ENCODE assay signal across 3 cellular contexts in the genomic region with DNA sequence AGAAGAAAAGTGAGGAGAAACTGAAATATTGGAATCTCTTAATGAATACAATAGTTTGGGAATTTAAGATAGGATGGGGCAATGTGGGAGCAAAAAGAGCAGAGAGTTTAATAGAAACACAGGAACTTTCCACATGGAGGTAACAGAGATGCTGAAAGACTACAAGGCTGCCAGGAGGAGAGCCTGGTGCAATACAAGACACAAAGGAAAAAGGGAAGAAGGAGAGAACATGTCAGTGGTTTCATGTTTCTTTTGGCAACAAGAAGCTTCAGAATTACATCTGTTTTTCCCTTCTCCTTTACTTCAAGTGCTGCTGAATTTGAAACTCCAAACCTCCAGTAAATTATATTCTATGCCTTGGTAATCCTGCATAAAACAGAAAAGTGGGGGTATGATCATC.
TF ChIP-seq lines count a peak whose summit lies in the region.

No MANE protein-coding gene starts in this region.

TF ChIP-seq in SK-N-SH, 30 proteins besides CTCF, POLR2A, EP300 and RAD21 (continued from another document):
- TF ChIP-seq CHD2 (IDR thresholded peaks at IDR 0.05; ENCODE audit: low read length, partially characterized antibody) (no peak), YY1 (IDR thresholded peaks at IDR 0.05; ENCODE audit: low read depth) (no peak), RFX5 (IDR thresholded peaks at IDR 0.05; ENCODE audit: low read length) (no peak)
- TF ChIP-seq, protein P1, sequence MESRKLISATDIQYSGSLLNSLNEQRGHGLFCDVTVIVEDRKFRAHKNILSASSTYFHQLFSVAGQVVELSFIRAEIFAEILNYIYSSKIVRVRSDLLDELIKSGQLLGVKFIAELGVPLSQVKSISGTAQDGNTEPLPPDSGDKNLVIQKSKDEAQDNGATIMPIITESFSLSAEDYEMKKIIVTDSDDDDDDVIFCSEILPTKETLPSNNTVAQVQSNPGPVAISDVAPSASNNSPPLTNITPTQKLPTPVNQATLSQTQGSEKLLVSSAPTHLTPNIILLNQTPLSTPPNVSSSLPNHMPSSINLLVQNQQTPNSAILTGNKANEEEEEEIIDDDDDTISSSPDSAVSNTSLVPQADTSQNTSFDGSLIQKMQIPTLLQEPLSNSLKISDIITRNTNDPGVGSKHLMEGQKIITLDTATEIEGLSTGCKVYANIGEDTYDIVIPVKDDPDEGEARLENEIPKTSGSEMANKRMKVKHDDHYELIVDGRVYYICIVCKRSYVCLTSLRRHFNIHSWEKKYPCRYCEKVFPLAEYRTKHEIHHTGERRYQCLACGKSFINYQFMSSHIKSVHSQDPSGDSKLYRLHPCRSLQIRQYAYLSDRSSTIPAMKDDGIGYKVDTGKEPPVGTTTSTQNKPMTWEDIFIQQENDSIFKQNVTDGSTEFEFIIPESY (IDR thresholded peaks at IDR 0.05; ENCODE audit: borderline replicate concordance, low read depth) = no peak
- TF ChIP-seq, protein P2, sequence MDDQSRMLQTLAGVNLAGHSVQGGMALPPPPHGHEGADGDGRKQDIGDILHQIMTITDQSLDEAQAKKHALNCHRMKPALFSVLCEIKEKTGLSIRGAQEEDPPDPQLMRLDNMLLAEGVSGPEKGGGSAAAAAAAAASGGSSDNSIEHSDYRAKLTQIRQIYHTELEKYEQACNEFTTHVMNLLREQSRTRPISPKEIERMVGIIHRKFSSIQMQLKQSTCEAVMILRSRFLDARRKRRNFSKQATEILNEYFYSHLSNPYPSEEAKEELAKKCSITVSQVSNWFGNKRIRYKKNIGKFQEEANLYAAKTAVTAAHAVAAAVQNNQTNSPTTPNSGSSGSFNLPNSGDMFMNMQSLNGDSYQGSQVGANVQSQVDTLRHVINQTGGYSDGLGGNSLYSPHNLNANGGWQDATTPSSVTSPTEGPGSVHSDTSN (IDR thresholded peaks at IDR 0.05) = no peak
- TF ChIP-seq, protein P3, sequence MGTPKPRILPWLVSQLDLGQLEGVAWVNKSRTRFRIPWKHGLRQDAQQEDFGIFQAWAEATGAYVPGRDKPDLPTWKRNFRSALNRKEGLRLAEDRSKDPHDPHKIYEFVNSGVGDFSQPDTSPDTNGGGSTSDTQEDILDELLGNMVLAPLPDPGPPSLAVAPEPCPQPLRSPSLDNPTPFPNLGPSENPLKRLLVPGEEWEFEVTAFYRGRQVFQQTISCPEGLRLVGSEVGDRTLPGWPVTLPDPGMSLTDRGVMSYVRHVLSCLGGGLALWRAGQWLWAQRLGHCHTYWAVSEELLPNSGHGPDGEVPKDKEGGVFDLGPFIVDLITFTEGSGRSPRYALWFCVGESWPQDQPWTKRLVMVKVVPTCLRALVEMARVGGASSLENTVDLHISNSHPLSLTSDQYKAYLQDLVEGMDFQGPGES (IDR thresholded peaks at IDR 0.05; ENCODE audit: low read depth, low read length) = no peak

TF ChIP-seq in SK-N-SH treated with all-trans-retinoic acid at 6 μM for 48 hours, 23 proteins besides CTCF, POLR2A, EP300 and RAD21 (continued from another document and continues in another):
- TF ChIP-seq TOX (CRISPR knock-in tag; IDR thresholded peaks at IDR 0.05; ENCODE audit: borderline replicate concordance) (no peak), GLIS3 (CRISPR knock-in tag; IDR thresholded peaks at IDR 0.05) (no peak), SNAI2 (CRISPR knock-in tag; IDR thresholded peaks at IDR 0.05) (no peak), ZFP3 (CRISPR knock-in tag; IDR thresholded peaks at IDR 0.05) (no peak), OSR1 (CRISPR knock-in tag; IDR thresholded peaks at IDR 0.05) (no peak), ZFP30 (CRISPR knock-in tag; IDR thresholded peaks at IDR 0.05) (no peak), ISL1 (CRISPR knock-in tag; IDR thresholded peaks at IDR 0.05) (no peak), ARNTL (CRISPR knock-in tag; IDR thresholded peaks at IDR 0.05; ENCODE audit: borderline replicate concordance, low read depth) (no peak), PPARA (CRISPR knock-in tag; IDR thresholded peaks at IDR 0.05; ENCODE audit: borderline replicate concordance) (no peak), BACH2 (CRISPR knock-in tag; IDR thresholded peaks at IDR 0.05; ENCODE audit: borderline replicate concordance) (no peak), ZNF565 (CRISPR knock-in tag; conservative IDR thresholded peaks at IDR 0.05; ENCODE audit: low read depth) (no peak)
- TF ChIP-seq, protein P4, sequence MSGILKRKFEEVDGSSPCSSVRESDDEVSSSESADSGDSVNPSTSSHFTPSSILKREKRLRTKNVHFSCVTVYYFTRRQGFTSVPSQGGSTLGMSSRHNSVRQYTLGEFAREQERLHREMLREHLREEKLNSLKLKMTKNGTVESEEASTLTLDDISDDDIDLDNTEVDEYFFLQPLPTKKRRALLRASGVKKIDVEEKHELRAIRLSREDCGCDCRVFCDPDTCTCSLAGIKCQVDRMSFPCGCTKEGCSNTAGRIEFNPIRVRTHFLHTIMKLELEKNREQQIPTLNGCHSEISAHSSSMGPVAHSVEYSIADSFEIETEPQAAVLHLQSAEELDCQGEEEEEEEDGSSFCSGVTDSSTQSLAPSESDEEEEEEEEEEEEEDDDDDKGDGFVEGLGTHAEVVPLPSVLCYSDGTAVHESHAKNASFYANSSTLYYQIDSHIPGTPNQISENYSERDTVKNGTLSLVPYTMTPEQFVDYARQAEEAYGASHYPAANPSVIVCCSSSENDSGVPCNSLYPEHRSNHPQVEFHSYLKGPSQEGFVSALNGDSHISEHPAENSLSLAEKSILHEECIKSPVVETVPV (CRISPR knock-in tag; IDR thresholded peaks at IDR 0.05) = no peak
- TF ChIP-seq, protein P5, sequence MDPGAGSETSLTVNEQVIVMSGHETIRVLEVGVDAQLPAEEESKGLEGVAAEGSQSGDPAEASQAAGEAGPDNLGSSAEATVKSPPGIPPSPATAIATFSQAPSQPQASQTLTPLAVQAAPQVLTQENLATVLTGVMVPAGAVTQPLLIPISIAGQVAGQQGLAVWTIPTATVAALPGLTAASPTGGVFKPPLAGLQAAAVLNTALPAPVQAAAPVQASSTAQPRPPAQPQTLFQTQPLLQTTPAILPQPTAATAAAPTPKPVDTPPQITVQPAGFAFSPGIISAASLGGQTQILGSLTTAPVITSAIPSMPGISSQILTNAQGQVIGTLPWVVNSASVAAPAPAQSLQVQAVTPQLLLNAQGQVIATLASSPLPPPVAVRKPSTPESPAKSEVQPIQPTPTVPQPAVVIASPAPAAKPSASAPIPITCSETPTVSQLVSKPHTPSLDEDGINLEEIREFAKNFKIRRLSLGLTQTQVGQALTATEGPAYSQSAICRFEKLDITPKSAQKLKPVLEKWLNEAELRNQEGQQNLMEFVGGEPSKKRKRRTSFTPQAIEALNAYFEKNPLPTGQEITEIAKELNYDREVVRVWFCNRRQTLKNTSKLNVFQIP (CRISPR knock-in tag; IDR thresholded peaks at IDR 0.05; ENCODE audit: borderline replicate concordance, low read depth) = no peak
- TF ChIP-seq, protein P6, sequence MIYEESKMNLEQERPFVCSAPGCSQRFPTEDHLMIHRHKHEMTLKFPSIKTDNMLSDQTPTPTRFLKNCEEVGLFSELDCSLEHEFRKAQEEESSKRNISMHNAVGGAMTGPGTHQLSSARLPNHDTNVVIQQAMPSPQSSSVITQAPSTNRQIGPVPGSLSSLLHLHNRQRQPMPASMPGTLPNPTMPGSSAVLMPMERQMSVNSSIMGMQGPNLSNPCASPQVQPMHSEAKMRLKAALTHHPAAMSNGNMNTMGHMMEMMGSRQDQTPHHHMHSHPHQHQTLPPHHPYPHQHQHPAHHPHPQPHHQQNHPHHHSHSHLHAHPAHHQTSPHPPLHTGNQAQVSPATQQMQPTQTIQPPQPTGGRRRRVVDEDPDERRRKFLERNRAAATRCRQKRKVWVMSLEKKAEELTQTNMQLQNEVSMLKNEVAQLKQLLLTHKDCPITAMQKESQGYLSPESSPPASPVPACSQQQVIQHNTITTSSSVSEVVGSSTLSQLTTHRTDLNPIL (CRISPR knock-in tag; IDR thresholded peaks at IDR 0.05; ENCODE audit: low read depth) = no peak
- TF ChIP-seq, protein P7, sequence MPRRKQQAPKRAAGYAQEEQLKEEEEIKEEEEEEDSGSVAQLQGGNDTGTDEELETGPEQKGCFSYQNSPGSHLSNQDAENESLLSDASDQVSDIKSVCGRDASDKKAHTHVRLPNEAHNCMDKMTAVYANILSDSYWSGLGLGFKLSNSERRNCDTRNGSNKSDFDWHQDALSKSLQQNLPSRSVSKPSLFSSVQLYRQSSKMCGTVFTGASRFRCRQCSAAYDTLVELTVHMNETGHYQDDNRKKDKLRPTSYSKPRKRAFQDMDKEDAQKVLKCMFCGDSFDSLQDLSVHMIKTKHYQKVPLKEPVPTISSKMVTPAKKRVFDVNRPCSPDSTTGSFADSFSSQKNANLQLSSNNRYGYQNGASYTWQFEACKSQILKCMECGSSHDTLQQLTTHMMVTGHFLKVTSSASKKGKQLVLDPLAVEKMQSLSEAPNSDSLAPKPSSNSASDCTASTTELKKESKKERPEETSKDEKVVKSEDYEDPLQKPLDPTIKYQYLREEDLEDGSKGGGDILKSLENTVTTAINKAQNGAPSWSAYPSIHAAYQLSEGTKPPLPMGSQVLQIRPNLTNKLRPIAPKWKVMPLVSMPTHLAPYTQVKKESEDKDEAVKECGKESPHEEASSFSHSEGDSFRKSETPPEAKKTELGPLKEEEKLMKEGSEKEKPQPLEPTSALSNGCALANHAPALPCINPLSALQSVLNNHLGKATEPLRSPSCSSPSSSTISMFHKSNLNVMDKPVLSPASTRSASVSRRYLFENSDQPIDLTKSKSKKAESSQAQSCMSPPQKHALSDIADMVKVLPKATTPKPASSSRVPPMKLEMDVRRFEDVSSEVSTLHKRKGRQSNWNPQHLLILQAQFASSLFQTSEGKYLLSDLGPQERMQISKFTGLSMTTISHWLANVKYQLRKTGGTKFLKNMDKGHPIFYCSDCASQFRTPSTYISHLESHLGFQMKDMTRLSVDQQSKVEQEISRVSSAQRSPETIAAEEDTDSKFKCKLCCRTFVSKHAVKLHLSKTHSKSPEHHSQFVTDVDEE (CRISPR knock-in tag; IDR thresholded peaks at IDR 0.05) = no peak

TF ChIP-seq in WTC11, 78 proteins besides CTCF, POLR2A, EP300 and RAD21 (continues in another document):
- TF ChIP-seq, protein P8, sequence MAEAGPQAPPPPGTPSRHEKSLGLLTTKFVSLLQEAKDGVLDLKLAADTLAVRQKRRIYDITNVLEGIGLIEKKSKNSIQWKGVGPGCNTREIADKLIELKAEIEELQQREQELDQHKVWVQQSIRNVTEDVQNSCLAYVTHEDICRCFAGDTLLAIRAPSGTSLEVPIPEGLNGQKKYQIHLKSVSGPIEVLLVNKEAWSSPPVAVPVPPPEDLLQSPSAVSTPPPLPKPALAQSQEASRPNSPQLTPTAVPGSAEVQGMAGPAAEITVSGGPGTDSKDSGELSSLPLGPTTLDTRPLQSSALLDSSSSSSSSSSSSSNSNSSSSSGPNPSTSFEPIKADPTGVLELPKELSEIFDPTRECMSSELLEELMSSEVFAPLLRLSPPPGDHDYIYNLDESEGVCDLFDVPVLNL (CRISPR knock-in tag; IDR thresholded peaks at IDR 0.05; ENCODE audit: borderline replicate concordance, low read depth) = no peak
- TF ChIP-seq, protein P9, sequence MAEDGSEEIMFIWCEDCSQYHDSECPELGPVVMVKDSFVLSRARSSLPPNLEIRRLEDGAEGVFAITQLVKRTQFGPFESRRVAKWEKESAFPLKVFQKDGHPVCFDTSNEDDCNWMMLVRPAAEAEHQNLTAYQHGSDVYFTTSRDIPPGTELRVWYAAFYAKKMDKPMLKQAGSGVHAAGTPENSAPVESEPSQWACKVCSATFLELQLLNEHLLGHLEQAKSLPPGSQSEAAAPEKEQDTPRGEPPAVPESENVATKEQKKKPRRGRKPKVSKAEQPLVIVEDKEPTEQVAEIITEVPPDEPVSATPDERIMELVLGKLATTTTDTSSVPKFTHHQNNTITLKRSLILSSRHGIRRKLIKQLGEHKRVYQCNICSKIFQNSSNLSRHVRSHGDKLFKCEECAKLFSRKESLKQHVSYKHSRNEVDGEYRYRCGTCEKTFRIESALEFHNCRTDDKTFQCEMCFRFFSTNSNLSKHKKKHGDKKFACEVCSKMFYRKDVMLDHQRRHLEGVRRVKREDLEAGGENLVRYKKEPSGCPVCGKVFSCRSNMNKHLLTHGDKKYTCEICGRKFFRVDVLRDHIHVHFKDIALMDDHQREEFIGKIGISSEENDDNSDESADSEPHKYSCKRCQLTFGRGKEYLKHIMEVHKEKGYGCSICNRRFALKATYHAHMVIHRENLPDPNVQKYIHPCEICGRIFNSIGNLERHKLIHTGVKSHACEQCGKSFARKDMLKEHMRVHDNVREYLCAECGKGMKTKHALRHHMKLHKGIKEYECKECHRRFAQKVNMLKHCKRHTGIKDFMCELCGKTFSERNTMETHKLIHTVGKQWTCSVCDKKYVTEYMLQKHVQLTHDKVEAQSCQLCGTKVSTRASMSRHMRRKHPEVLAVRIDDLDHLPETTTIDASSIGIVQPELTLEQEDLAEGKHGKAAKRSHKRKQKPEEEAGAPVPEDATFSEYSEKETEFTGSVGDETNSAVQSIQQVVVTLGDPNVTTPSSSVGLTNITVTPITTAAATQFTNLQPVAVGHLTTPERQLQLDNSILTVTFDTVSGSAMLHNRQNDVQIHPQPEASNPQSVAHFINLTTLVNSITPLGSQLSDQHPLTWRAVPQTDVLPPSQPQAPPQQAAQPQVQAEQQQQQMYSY (CRISPR knock-in tag; IDR thresholded peaks at IDR 0.05) = no peak
- TF ChIP-seq IRF2 (CRISPR knock-in tag; IDR thresholded peaks at IDR 0.05; ENCODE audit: borderline replicate concordance, low read depth) = no peak
- TF ChIP-seq MXD4 (CRISPR knock-in tag; IDR thresholded peaks at IDR 0.05; ENCODE audit: borderline replicate concordance) = no peak
- TF ChIP-seq NR1H2 (CRISPR knock-in tag; IDR thresholded peaks at IDR 0.05) = no peak
- TF ChIP-seq NFYB (CRISPR knock-in tag; conservative IDR thresholded peaks at IDR 0.05; ENCODE audit: low read depth) = no peak
- TF ChIP-seq, protein P10, sequence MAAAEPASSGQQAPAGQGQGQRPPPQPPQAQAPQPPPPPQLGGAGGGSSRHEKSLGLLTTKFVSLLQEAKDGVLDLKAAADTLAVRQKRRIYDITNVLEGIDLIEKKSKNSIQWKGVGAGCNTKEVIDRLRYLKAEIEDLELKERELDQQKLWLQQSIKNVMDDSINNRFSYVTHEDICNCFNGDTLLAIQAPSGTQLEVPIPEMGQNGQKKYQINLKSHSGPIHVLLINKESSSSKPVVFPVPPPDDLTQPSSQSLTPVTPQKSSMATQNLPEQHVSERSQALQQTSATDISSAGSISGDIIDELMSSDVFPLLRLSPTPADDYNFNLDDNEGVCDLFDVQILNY (CRISPR knock-in tag; IDR thresholded peaks at IDR 0.05) = no peak
- TF ChIP-seq, protein P11, sequence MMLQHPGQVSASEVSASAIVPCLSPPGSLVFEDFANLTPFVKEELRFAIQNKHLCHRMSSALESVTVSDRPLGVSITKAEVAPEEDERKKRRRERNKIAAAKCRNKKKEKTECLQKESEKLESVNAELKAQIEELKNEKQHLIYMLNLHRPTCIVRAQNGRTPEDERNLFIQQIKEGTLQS (CRISPR knock-in tag; conservative IDR thresholded peaks at IDR 0.05) = no peak
- no peak for TF ChIP-seq NFE2L1 (CRISPR knock-in tag; IDR thresholded peaks at IDR 0.05)
- no peak for TF ChIP-seq MYBL2 (CRISPR knock-in tag; IDR thresholded peaks at IDR 0.05)
- no peak for TF ChIP-seq ZNF232 (CRISPR knock-in tag; IDR thresholded peaks at IDR 0.05)
